In genomic region chrX:112664928-112665327, GRCh38 we compare ENCODE assay signal across 18 cellular contexts. TPM values are rescaled to one million over a fixed set of nuclear protein-coding genes. Genes with fewer than 3 reads are reported as not detected.
DNase-seq lines count a peak whose midpoint lies in the region; ATAC-seq and TF ChIP-seq lines count a peak whose summit lies in the region.
"Had no signal": no experiment of that assay in that cellular context is flagged by ENCODE, and none has a peak within 500 bp of the region (broad histone marks: within the 10 kb centered on the region; RNA-seq: fewer than 3 reads in every experiment).

No MANE protein-coding gene starts in this region.

- no peaks in the 10 kb centered on the region for H3K4me1 ChIP-seq in tibial nerve
- H3K4me1 ChIP-seq: Caco-2 had no signal

- WGBS in tibial nerve, 2 donors: 87 to 88% methylated on average over 7 of the region's 7 CpGs

- H3K4me3 ChIP-seq in tibial nerve: no peak overlapping the region
- H3K4me3 ChIP-seq: GM23248, tibial artery had no signal

- H3K9me3 ChIP-seq in tibial nerve: no peaks in the 10 kb centered on the region
- H3K9me3 ChIP-seq: Caco-2, tibial artery had no signal

- H3K27me3 ChIP-seq in tibial nerve: peaks cover 0 to 4% of the 10 kb centered on the region in 2 donors
- H3K27me3 ChIP-seq: tibial artery had no signal

- DNase-seq in effector CD8-positive, alpha-beta T cell (lab: John Stamatoyannopoulos, UW): no peak
- DNase-seq in NCI-H1417 (lab: John Stamatoyannopoulos, UW) (no peak), T1000 (lab: John Stamatoyannopoulos, UW) (no peak), tibial nerve (ENCODE audit: low spot score in 2 of 2) (no peak)
- DNase-seq: activated CD4-positive, alpha-beta T cell treated with anti-CD3 and anti-CD28 coated beads for 36 hours; Caco-2; effector CD4-positive, alpha-beta T cell; GDM1; GM23248; hypothalamus; occipital lobe; SIG-M5; stimulated activated CD4-positive, alpha-beta T cell treated with anti-CD3 and anti-CD28 coated beads, Interleukin-2, amount 100 ng/mL, for 48 hours; tibial artery had no signal

- H3K27ac ChIP-seq in tibial nerve: no peak overlapping the region
- H3K27ac ChIP-seq: GM23248, tibial artery had no signal

- TF ChIP-seq POLR2A in tibial nerve (IDR thresholded peaks at IDR 0.05): no peak

- H3K36me3 ChIP-seq in tibial nerve: no peaks in the 10 kb centered on the region
- H3K36me3 ChIP-seq: tibial artery had no signal

- ATAC-seq in GM18511 (IDR thresholded peaks at IDR 0.05; ENCODE audit: unreplicated experiment) (peak; percentile 56), GM21367 (IDR thresholded peaks at IDR 0.05; ENCODE audit: unreplicated experiment) (peak; percentile 53), HG02885 (IDR thresholded peaks at IDR 0.05; ENCODE audit: poor library complexity, unreplicated experiment) (peak; percentile 71), HG03565 (IDR thresholded peaks at IDR 0.05; ENCODE audit: unreplicated experiment) (peak; percentile 72)
- ATAC-seq: activated CD4-positive, alpha-beta T cell treated with anti-CD3 and anti-CD28 coated beads for 36 hours had no signal

- no peak for TF ChIP-seq EP300 in tibial nerve (IDR thresholded peaks at IDR 0.05)

- TF ChIP-seq CTCF in tibial nerve (IDR thresholded peaks at IDR 0.05): no peak

RNA-seq across cellular contexts. Expression of gene LHFPL1, which starts 14.8 kb away (rescaled TPM):
- not detected for total RNA-seq in tibial nerve
- total RNA-seq: Caco-2, GM23248 had no signal
